14 cellular contexts compared by ENCODE assay signal in the genomic region with DNA sequence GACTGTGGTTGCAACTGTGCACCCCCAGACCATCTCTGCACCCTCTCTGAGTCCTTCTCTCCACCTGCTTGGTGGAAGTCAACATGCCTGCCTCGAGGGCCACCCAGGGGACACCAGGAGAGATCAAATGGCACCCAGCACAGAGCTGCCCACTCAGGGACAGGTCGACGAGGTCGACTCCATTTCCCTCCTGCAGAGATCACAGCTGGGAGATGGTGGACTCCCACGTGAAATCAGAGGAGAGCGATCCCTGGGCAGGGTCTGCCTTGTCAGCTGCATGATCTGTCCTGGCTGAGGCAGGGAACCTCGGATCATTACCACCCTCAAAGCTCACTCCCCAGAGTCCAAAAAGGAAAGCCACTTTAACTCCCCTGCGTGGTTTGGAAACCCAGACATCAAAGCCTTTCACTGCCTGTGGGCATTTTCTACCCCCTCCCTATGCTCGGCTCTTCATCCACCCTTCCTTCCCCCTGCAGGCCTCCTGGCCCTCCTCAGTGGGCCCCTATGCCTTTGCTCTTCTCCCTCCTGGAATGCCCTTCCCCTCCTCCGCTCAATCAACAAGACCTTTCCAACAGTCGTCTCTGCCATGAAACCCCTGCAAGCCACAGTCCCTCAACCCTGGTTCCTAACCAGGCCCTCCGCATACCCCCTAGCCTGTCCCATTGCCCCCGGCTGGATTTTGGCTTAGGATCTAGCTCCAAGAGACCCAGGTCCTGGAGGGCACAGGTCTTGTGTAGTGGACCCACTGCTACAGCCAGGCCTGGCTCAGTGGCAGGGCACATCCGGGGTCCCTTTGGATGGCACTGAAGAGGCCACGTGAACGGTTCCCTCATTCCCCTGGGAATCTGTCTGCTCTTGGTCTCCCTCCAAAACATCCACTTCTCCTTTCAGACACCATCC.
DNase-seq lines count a peak whose midpoint lies in the region; TF ChIP-seq lines count a peak whose summit lies in the region.
"Had no signal": no experiment of that assay in that cellular context is flagged by ENCODE, and none has a peak within 500 bp of the region (broad histone marks: within the 10 kb centered on the region; RNA-seq: fewer than 3 reads in every experiment).

No MANE protein-coding gene starts in this region.

- H3K27ac Mint-ChIP-seq in H9: no peak overlapping the region

- no peak overlapping the region for H2BK15ac ChIP-seq in H9 (ENCODE audit: low read depth, low read length)

- H3K9ac ChIP-seq in BLaER1 treated with 17β-estradiol and CSF1 and Interleukin-3, amounts not matched to agents 10 nM and 100 nM: peak overlapping the region in 2 of 11 experiments; percentile 25 to 26; a peak in 1 of 22 replicates
- H3K9ac ChIP-seq in H9 (ENCODE audit: extremely low read depth, insufficient read length, low read length): no peak overlapping the region

- DNase-seq in H9 (no peak), WERI-Rb-1 (no peak), posterior vena cava (ENCODE audit: low spot score) (peak; percentile 72), cortex of kidney (lab: John Stamatoyannopoulos, UW) (no peak), KG1 (lab: John Stamatoyannopoulos, UW) (no peak), cerebellar cortex (ENCODE audit: low spot score) (no peak)
- DNase-seq: GDM1, NCI-H1048, NCI-H2081 treated with DMSO at 0.1 percent for 48 hours, NCI-H446 treated with DMSO at 0.1 percent for 48 hours, NCI-H748 treated with DMSO at 0.1 percent for 48 hours, PC-9 had no signal

- H2BK12ac ChIP-seq in H9 (ENCODE audit: insufficient read length, low read depth, low read length): no peak overlapping the region

- peaks cover 24% of the 10 kb centered on the region for H3K27me3 Mint-ChIP-seq in H9 (ENCODE audit: low read depth)

- H3K4me1 Mint-ChIP-seq in H9: 0 out of 4 replicates have a peak, but pooled peaks cover 0 to 3% of the 10 kb centered on the region in 2 experiments

- no peaks in the 10 kb centered on the region for H3K36me3 Mint-ChIP-seq in H9 (ENCODE audit: insufficient read depth in 1 of 3, low read depth in 3 of 3)

- H2BK5ac ChIP-seq in H9 (ENCODE audit: insufficient read length, low read length): no peak overlapping the region

- H3K79me1 ChIP-seq in H9 (ENCODE audit: insufficient read depth, low read depth, low read length, poor library complexity, severe bottlenecking): no peaks in the 10 kb centered on the region

- peak overlapping the region; percentile 36 to 95 (median 85) for H3K4me2 ChIP-seq in BLaER1 treated with 17β-estradiol and CSF1 and Interleukin-3, amounts not matched to agents 10 nM and 100 nM
- no peak overlapping the region for H3K4me2 ChIP-seq in H9 (ENCODE audit: insufficient read depth, insufficient read length, low read length)
- H3K4me2 ChIP-seq: PC-9 had no signal

- no peak overlapping the region for H2BK120ac ChIP-seq in H9 (ENCODE audit: low read depth, low read length, poor library complexity, severe bottlenecking)

- H3K79me2 ChIP-seq in H9 (ENCODE audit: insufficient read depth, low read length): no peaks in the 10 kb centered on the region; the same call in 1 of the 2 replicates

- no peak overlapping the region for H3K4me3 Mint-ChIP-seq in H9

- intact Hi-C loops in posterior vena cava (cut with DNase I): no loop called here

- H3K4ac ChIP-seq in H9 (ENCODE audit: low read depth, low read length): no peak overlapping the region

- peaks cover 0 to 30% (median 0%) of the 10 kb centered on the region in 11 experiments; a peak in 5 of 22 replicates for H3K27me3 ChIP-seq in BLaER1 treated with 17β-estradiol and CSF1 and Interleukin-3, amounts not matched to agents 10 nM and 100 nM
- H3K27me3 ChIP-seq in H9 (ENCODE audit: insufficient read depth, low read length): no peaks in the 10 kb centered on the region
- H3K27me3 ChIP-seq in WERI-Rb-1 (ENCODE audit: insufficient read depth, low read depth, severe bottlenecking): no peaks in the 10 kb centered on the region

- H3K56ac ChIP-seq in H9 (ENCODE audit: insufficient read length, low read depth, low read length): no peak overlapping the region

- no peak overlapping the region for H4K5ac ChIP-seq in H9 (ENCODE audit: insufficient read length, low read depth, low read length)

- H3K9me3 ChIP-seq in BLaER1 treated with 17β-estradiol and CSF1 and Interleukin-3, amounts not matched to agents 10 nM and 100 nM (replicated peaks in 1 of 11): no peaks in the 10 kb centered on the region
- H3K9me3 ChIP-seq in H9 (ENCODE audit: control insufficient read depth, low read depth, low read length) (no peaks in the 10 kb centered on the region), WERI-Rb-1 (ENCODE audit: severe bottlenecking) (no peaks in the 10 kb centered on the region)

- H3K23me2 ChIP-seq in H9 (ENCODE audit: insufficient read length, low read depth, low read length, poor library complexity, severe bottlenecking): no peaks in the 10 kb centered on the region

- H2BK20ac ChIP-seq in H9 (ENCODE audit: low read depth, low read length, poor library complexity, severe bottlenecking): no peak overlapping the region

- peak overlapping the region in 1 of 10 experiments; percentile 30; a peak in 1 of 20 replicates for H3K4me3 ChIP-seq in BLaER1 treated with 17β-estradiol and CSF1 and Interleukin-3, amounts not matched to agents 10 nM and 100 nM
- no peak overlapping the region for H3K4me3 ChIP-seq in WERI-Rb-1 (ENCODE audit: low read depth, low read length)
- H3K4me3 ChIP-seq: PC-9, SJSA1 had no signal

- no peak overlapping the region for H4K8ac ChIP-seq in H9 (replicated peaks; ENCODE audit: insufficient read length, low read depth, low read length)

- no peaks in the 10 kb centered on the region for H3K9me3 Mint-ChIP-seq in H9

- H3K23ac ChIP-seq in H9 (ENCODE audit: insufficient read length, low read depth, low read length): no peak overlapping the region

- H3K4me1 ChIP-seq in BLaER1 treated with 17β-estradiol and CSF1 and Interleukin-3, amounts not matched to agents 10 nM and 100 nM: peaks cover 32 to 70% (median 55%) of the 10 kb centered on the region in 10 experiments
- no peaks in the 10 kb centered on the region for H3K4me1 ChIP-seq in H9 (ENCODE audit: insufficient read depth, low read length)
- H3K4me1 ChIP-seq: SJSA1 had no signal

- 0 out of 22 replicates have a peak, but pooled peaks cover 0 to 5% (median 0%) of the 10 kb centered on the region in 11 experiments for H4K20me1 ChIP-seq in BLaER1 treated with 17β-estradiol and CSF1 and Interleukin-3, amounts not matched to agents 10 nM and 100 nM
- no peaks in the 10 kb centered on the region for H4K20me1 ChIP-seq in H9 (ENCODE audit: control insufficient read depth, insufficient read depth, insufficient read length)

- H3K14ac ChIP-seq in H9 (ENCODE audit: insufficient read depth, low read length): peak overlapping the region; percentile 66

- TF ChIP-seq CTCF in H9 (conservative IDR thresholded peaks at IDR 0.05) (no peak), WERI-Rb-1 (IDR thresholded peaks at IDR 0.05; ENCODE audit: low read depth, low read length) (no peak)

- H3K27ac ChIP-seq in BLaER1 treated with 17β-estradiol and CSF1 and Interleukin-3, amounts not matched to agents 10 nM and 100 nM: 0 out of 22 replicates have a peak overlapping the region, but pooled peaks of 2 of the 11 experiments have one; percentile 7 to 16
- no peak overlapping the region for H3K27ac ChIP-seq in H9 (ENCODE audit: insufficient read length, low read depth, low read length)
- peak overlapping the region; percentile 86 for H3K27ac ChIP-seq in WERI-Rb-1
- H3K27ac ChIP-seq: PC-9, SJSA1 had no signal

- no peak overlapping the region for H3T11ph ChIP-seq in H9 (ENCODE audit: low read length)

- H3K18ac ChIP-seq in H9 (ENCODE audit: insufficient read length, low read depth, low read length): peak overlapping the region; percentile 50

- no peak overlapping the region for H2AFZ ChIP-seq in H9 (ENCODE audit: low read length)
- H2AFZ ChIP-seq: PC-9 had no signal

- WGBS in H9 (ENCODE audit: extremely low coverage, insufficient read length, low lambda C conversion rate): no CpG with 5 or more reads among the region's 16 CpGs

- no peak overlapping the region for H4K91ac ChIP-seq in H9 (ENCODE audit: insufficient read length, low read depth, low read length)

- no peak overlapping the region for H2AK5ac ChIP-seq in H9 (ENCODE audit: insufficient read length, low read length)

- no peaks in the 10 kb centered on the region for H3K36me3 ChIP-seq in BLaER1 treated with 17β-estradiol and CSF1 and Interleukin-3, amounts not matched to agents 10 nM and 100 nM
- no peaks in the 10 kb centered on the region for H3K36me3 ChIP-seq in WERI-Rb-1
- H3K36me3 ChIP-seq: SJSA1 had no signal
